15 cellular contexts compared by ENCODE assay signal in genomic region chr21:31988492-31989285, GRCh38.
"Had no signal": no experiment of that assay in that cellular context is flagged by ENCODE, and none has a peak within 500 bp of the region (broad histone marks: within the 10 kb centered on the region; RNA-seq: fewer than 3 reads in every experiment).

No MANE protein-coding gene starts in this region.

- DNase-seq: activated CD4-positive, alpha-beta T cell treated with anti-CD3 and anti-CD28 coated beads, Interleukin-2, amount 50 U/mL, for 1 hour; activated T-cell treated with anti-CD3 and anti-CD28 coated beads for 4 hours; amniotic stem cell; cerebellar nuclear complex; erythroblast; immature natural killer cell; stomach; T-helper 1 cell; thyroid gland; uterus had no signal

- H3K27ac Mint-ChIP-seq: activated naive CD4-positive, alpha-beta T cell treated with anti-CD3 and anti-CD28 coated beads, Interleukin-2, amount 50 U/mL, for 24 hours; activated T-helper 17 cell treated with anti-CD3 and anti-CD28 coated beads, Interleukin-2, amount 50 U/mL, for 72 hours; dendritic cell treated with granulocyte-macrophage colony-stimulating factor and Interleukin-4, amounts not matched to agents 40 ng/mL and 50 ng/mL, for 4 days; immature natural killer cell; natural killer cell treated with Interleukin-12 subunit alpha and Interleukin-12 subunit beta and Interleukin-15 and Interleukin-18, amount 100 ng/mL, for 72 hours had no signal

- H3K27me3 ChIP-seq: stomach, thyroid gland, uterus had no signal

- H3K4me1 ChIP-seq: stomach, uterus had no signal

- ATAC-seq: activated T-helper 17 cell treated with anti-CD3 and anti-CD28 coated beads, Interleukin-2, amount 50 U/mL, for 72 hours; natural killer cell treated with Interleukin-12 subunit alpha and Interleukin-12 subunit beta and Interleukin-15 and Interleukin-18, amount 100 ng/mL, for 72 hours had no signal

- H3K4me3 Mint-ChIP-seq: activated naive CD4-positive, alpha-beta T cell treated with anti-CD3 and anti-CD28 coated beads, Interleukin-2, amount 50 U/mL, for 24 hours; activated T-helper 17 cell treated with anti-CD3 and anti-CD28 coated beads, Interleukin-2, amount 50 U/mL, for 72 hours; dendritic cell treated with granulocyte-macrophage colony-stimulating factor and Interleukin-4, amounts not matched to agents 40 ng/mL and 50 ng/mL, for 4 days; immature natural killer cell; natural killer cell treated with Interleukin-12 subunit alpha and Interleukin-12 subunit beta and Interleukin-15 and Interleukin-18, amount 100 ng/mL, for 72 hours had no signal

- H3K9me3 ChIP-seq: stomach, thyroid gland, uterus had no signal

- H3K4me1 Mint-ChIP-seq: activated naive CD4-positive, alpha-beta T cell treated with anti-CD3 and anti-CD28 coated beads, Interleukin-2, amount 50 U/mL, for 24 hours; activated T-helper 17 cell treated with anti-CD3 and anti-CD28 coated beads, Interleukin-2, amount 50 U/mL, for 72 hours; immature natural killer cell had no signal

- H3K9me3 Mint-ChIP-seq: activated naive CD4-positive, alpha-beta T cell treated with anti-CD3 and anti-CD28 coated beads, Interleukin-2, amount 50 U/mL, for 24 hours; dendritic cell treated with granulocyte-macrophage colony-stimulating factor and Interleukin-4, amounts not matched to agents 40 ng/mL and 50 ng/mL, for 4 days; immature natural killer cell; natural killer cell treated with Interleukin-12 subunit alpha and Interleukin-12 subunit beta and Interleukin-15 and Interleukin-18, amount 100 ng/mL, for 72 hours had no signal

- H3K36me3 ChIP-seq: stomach, thyroid gland, uterus had no signal

- H3K27me3 Mint-ChIP-seq: brain; dendritic cell treated with granulocyte-macrophage colony-stimulating factor and Interleukin-4, amounts not matched to agents 40 ng/mL and 50 ng/mL, for 4 days had no signal

- H3K36me3 Mint-ChIP-seq: immature natural killer cell; natural killer cell treated with Interleukin-12 subunit alpha and Interleukin-12 subunit beta and Interleukin-15 and Interleukin-18, amount 100 ng/mL, for 72 hours had no signal

- H3K4me3 ChIP-seq: stomach, thyroid gland, uterus had no signal

- H3K27ac ChIP-seq: stomach, thyroid gland, uterus had no signal
